ENCODE assay signal across 8 cellular contexts in genomic region chr2:74198461-74199274, GRCh38. TPM values are rescaled to one million over a fixed set of nuclear protein-coding genes. Genes with fewer than 3 reads are reported as not detected.
DNase-seq lines count a peak whose midpoint lies in the region; ATAC-seq and TF ChIP-seq lines count a peak whose summit lies in the region.

Gene MTHFD2, plus strand, starts transcription at chr2:74198615. Its CDS starts 27 bp downstream, at chr2:74198642.

- TF ChIP-seq CTCF in PC-3 (conservative IDR thresholded peaks at IDR 0.05; ENCODE audit: low read depth, low read length), result peak; percentile 71

- peak; percentile 83 for ATAC-seq in GM21619 (IDR thresholded peaks at IDR 0.05; ENCODE audit: unreplicated experiment)
- ATAC-seq in PC-3, result peak; percentile 92

- POLR2A ChIA-PET in PC-3 (lab: Charles Lee; ENCODE audit: unreplicated experiment), result interaction anchor here (1.0 kb wide), 1 partner anchor 20 kb away, joined by 5 read pairs; the partner anchor contains the start of gene MOB1A

- no peaks in the 10 kb centered on the region for H3K9me2 ChIP-seq in PC-3 (replicated peaks; ENCODE audit: low read length)

- H4K20me1 ChIP-seq in PC-3 (ENCODE audit: low read length), result peaks cover 39% of the 10 kb centered on the region

- H3K9ac ChIP-seq in PC-3 (ENCODE audit: low read length), result peak within 1 kb of the TSS; percentile 97
- peak within 1 kb of the TSS; percentile 15 for H3K9ac ChIP-seq in muscle layer of colon (ENCODE audit: low read length)

- H3K4me1 ChIP-seq in PC-3 (ENCODE audit: insufficient read depth, low read length) (peaks cover 26% of the 10 kb centered on the region), muscle layer of colon (ENCODE audit: insufficient read depth, low read length) (peaks cover 5% of the 10 kb centered on the region)

- no TSS peak for BruUV-seq in PC-3 (replicated peaks; lab: Mats Ljungman, UMichigan)

- H3K27ac ChIP-seq in PC-3 (ENCODE audit: low read length) (peak within 1 kb of the TSS; percentile 78), muscle layer of colon (ENCODE audit: low read depth, low read length) (peak within 1 kb of the TSS; percentile 72)

- peak within 1 kb of the TSS; percentile 77 for H2AFZ ChIP-seq in PC-3 (ENCODE audit: low read length)

- H3K36me3 ChIP-seq in PC-3 (ENCODE audit: low read depth, low read length), result peaks cover 5% of the 10 kb centered on the region
- H3K36me3 ChIP-seq in muscle layer of colon (ENCODE audit: insufficient read depth, low read length), result no peaks in the 10 kb centered on the region

- intact Hi-C loops in PC-3 (cut with micrococcal nuclease), result loop anchor here (2.0 to 5.0 kb wide), 2 partner anchors 20 to 259 kb away; partner anchors contain the start of genes INO80B, MOB1A and WBP1

- H3K4me3 ChIP-seq in Jurkat, Clone E6-1 (ENCODE audit: low read length), result peak within 1 kb of the TSS; percentile 71
- H3K4me3 ChIP-seq in PC-3 (ENCODE audit: low read length), result peak within 1 kb of the TSS; percentile 85
- peak within 1 kb of the TSS; percentile 59 to 73 for H3K4me3 ChIP-seq in muscle layer of colon (ENCODE audit: low read depth in 1 of 2, low read length in 2 of 2)

- CTCF ChIA-PET in PC-3 (lab: Charles Lee), result interaction anchor here (0.6 kb wide), 1 partner anchor 51 kb away, joined by 3 read pairs; no protein-coding TSS in a partner anchor

- peaks cover 52% of the 10 kb centered on the region for H3K79me2 ChIP-seq in PC-3 (ENCODE audit: low read length)

- H3K9me3 ChIP-seq in PC-3 (ENCODE audit: low read length) (no peaks in the 10 kb centered on the region), muscle layer of colon (ENCODE audit: low read length) (no peaks in the 10 kb centered on the region)

- peak within 1 kb of the TSS; percentile 83 for H3K4me2 ChIP-seq in PC-3 (ENCODE audit: low read length)

- TF ChIP-seq POLR2A in erythroblast (IDR thresholded peaks at IDR 0.05; ENCODE audit: low read length), result peak; percentile 99

- no peaks in the 10 kb centered on the region for H3F3A ChIP-seq in PC-3 (ENCODE audit: low read length, unreplicated experiment)

- H3K27me3 ChIP-seq in PC-3 (ENCODE audit: low read length) (no peaks in the 10 kb centered on the region), muscle layer of colon (ENCODE audit: control insufficient read depth in 1 of 2, insufficient read depth in 2 of 2, low read length in 2 of 2) (no peaks in the 10 kb centered on the region)

- DNase-seq in DMS53 (lab: John Stamatoyannopoulos, UW) (peak; percentile 100), PC-3 (peak; percentile 99), activated T-cell treated with anti-CD3 and anti-CD28 coated beads for 48 hours (ENCODE audit: low read depth) (peak; percentile 92), erythroblast (lab: John Stamatoyannopoulos, UW) (peak; percentile 97 to 98)
- DNase-seq in Jurkat, Clone E6-1 (ENCODE audit: low read depth, low spot score), result peak; percentile 91
- peak; percentile 81 for DNase-seq in stimulated activated CD8-positive, alpha-beta memory T cell treated with anti-CD3 and anti-CD28 coated beads, Interleukin-7, amount 100 ng/mL, for 24 hours (ENCODE audit: low read depth)

RNA-seq across cellular contexts. Expression of gene MTHFD2, which starts in this region (rescaled TPM):
- polyA plus RNA-seq in Jurkat, Clone E6-1 (2012; ENCODE audit: insufficient read depth, insufficient read length), result 311 TPM
- total RNA-seq in PC-3 (2014; rRNA removed), result 115 and 118 TPM in 2 replicates

Comparison
In these comparisons a context has a peak if more than half of its experiments do, and no peak if none do; other contexts are left out.
1. Peak in every context shown above with its lines: DNase-seq, ATAC-seq, H3K4me3 ChIP-seq and H3K27ac ChIP-seq.